In the genomic region with DNA sequence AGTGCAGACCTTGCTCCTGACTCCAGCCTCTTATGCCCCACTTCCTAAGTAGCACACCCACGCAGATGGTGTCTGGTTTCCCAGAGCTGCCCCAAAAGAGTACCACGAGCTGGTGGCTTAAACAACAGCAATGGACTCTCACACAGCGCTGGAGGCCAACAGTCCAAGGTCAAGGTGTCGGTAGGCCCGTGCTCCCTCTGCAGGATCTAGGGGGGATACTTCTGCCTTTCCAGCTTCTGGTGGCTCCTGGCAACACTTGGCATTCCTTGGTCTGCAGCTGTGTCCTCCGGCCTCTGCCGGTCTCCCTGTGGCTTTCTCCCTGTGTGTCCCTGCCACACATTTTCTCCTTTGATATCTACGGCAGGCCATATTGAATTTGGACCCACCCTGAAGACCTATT, we compare ENCODE assay signal across 1 cellular context.
TF ChIP-seq lines count a peak whose summit lies in the region.

No MANE protein-coding gene starts in this region.

TF ChIP-seq in H1, 55 proteins besides CTCF, POLR2A, EP300 and RAD21 (continued from another document):
- TF ChIP-seq, protein P1, sequence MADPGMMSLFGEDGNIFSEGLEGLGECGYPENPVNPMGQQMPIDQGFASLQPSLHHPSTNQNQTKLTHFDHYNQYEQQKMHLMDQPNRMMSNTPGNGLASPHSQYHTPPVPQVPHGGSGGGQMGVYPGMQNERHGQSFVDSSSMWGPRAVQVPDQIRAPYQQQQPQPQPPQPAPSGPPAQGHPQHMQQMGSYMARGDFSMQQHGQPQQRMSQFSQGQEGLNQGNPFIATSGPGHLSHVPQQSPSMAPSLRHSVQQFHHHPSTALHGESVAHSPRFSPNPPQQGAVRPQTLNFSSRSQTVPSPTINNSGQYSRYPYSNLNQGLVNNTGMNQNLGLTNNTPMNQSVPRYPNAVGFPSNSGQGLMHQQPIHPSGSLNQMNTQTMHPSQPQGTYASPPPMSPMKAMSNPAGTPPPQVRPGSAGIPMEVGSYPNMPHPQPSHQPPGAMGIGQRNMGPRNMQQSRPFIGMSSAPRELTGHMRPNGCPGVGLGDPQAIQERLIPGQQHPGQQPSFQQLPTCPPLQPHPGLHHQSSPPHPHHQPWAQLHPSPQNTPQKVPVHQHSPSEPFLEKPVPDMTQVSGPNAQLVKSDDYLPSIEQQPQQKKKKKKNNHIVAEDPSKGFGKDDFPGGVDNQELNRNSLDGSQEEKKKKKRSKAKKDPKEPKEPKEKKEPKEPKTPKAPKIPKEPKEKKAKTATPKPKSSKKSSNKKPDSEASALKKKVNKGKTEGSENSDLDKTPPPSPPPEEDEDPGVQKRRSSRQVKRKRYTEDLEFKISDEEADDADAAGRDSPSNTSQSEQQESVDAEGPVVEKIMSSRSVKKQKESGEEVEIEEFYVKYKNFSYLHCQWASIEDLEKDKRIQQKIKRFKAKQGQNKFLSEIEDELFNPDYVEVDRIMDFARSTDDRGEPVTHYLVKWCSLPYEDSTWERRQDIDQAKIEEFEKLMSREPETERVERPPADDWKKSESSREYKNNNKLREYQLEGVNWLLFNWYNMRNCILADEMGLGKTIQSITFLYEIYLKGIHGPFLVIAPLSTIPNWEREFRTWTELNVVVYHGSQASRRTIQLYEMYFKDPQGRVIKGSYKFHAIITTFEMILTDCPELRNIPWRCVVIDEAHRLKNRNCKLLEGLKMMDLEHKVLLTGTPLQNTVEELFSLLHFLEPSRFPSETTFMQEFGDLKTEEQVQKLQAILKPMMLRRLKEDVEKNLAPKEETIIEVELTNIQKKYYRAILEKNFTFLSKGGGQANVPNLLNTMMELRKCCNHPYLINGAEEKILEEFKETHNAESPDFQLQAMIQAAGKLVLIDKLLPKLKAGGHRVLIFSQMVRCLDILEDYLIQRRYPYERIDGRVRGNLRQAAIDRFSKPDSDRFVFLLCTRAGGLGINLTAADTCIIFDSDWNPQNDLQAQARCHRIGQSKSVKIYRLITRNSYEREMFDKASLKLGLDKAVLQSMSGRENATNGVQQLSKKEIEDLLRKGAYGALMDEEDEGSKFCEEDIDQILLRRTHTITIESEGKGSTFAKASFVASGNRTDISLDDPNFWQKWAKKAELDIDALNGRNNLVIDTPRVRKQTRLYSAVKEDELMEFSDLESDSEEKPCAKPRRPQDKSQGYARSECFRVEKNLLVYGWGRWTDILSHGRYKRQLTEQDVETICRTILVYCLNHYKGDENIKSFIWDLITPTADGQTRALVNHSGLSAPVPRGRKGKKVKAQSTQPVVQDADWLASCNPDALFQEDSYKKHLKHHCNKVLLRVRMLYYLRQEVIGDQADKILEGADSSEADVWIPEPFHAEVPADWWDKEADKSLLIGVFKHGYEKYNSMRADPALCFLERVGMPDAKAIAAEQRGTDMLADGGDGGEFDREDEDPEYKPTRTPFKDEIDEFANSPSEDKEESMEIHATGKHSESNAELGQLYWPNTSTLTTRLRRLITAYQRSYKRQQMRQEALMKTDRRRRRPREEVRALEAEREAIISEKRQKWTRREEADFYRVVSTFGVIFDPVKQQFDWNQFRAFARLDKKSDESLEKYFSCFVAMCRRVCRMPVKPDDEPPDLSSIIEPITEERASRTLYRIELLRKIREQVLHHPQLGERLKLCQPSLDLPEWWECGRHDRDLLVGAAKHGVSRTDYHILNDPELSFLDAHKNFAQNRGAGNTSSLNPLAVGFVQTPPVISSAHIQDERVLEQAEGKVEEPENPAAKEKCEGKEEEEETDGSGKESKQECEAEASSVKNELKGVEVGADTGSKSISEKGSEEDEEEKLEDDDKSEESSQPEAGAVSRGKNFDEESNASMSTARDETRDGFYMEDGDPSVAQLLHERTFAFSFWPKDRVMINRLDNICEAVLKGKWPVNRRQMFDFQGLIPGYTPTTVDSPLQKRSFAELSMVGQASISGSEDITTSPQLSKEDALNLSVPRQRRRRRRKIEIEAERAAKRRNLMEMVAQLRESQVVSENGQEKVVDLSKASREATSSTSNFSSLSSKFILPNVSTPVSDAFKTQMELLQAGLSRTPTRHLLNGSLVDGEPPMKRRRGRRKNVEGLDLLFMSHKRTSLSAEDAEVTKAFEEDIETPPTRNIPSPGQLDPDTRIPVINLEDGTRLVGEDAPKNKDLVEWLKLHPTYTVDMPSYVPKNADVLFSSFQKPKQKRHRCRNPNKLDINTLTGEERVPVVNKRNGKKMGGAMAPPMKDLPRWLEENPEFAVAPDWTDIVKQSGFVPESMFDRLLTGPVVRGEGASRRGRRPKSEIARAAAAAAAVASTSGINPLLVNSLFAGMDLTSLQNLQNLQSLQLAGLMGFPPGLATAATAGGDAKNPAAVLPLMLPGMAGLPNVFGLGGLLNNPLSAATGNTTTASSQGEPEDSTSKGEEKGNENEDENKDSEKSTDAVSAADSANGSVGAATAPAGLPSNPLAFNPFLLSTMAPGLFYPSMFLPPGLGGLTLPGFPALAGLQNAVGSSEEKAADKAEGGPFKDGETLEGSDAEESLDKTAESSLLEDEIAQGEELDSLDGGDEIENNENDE (IDR thresholded peaks at IDR 0.05; ENCODE audit: insufficient replicate concordance, low read length) = no peak
- TF ChIP-seq GABPA (IDR thresholded peaks at IDR 0.05; ENCODE audit: borderline replicate concordance, insufficient read depth, low read length) (no peak), SRF (IDR thresholded peaks at IDR 0.05; ENCODE audit: low read depth, low read length) (no peak), YY1 (IDR thresholded peaks at IDR 0.05; ENCODE audit: low read depth, low read length) (no peak), POLR2AphosphoS5 (IDR thresholded peaks at IDR 0.05; ENCODE audit: low read depth, low read length) (no peak), ZNF274 (IDR thresholded peaks at IDR 0.05; ENCODE audit: borderline replicate concordance, extremely low read depth, low read length) (no peak), BCL11A (IDR thresholded peaks at IDR 0.05; ENCODE audit: low read depth in 2 of 2, low read length in 2 of 2) (no peak), BACH1 (IDR thresholded peaks at IDR 0.05; ENCODE audit: low read length) (no peak), SP2 (IDR thresholded peaks at IDR 0.05; ENCODE audit: low read length) (no peak), SAP30 (IDR thresholded peaks at IDR 0.05; ENCODE audit: insufficient read depth, insufficient replicate concordance, low read length) (no peak), E2F6 (IDR thresholded peaks at IDR 0.05) (no peak)
- TF ChIP-seq, protein P2, sequence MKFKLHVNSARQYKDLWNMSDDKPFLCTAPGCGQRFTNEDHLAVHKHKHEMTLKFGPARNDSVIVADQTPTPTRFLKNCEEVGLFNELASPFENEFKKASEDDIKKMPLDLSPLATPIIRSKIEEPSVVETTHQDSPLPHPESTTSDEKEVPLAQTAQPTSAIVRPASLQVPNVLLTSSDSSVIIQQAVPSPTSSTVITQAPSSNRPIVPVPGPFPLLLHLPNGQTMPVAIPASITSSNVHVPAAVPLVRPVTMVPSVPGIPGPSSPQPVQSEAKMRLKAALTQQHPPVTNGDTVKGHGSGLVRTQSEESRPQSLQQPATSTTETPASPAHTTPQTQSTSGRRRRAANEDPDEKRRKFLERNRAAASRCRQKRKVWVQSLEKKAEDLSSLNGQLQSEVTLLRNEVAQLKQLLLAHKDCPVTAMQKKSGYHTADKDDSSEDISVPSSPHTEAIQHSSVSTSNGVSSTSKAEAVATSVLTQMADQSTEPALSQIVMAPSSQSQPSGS (IDR thresholded peaks at IDR 0.05; ENCODE audit: low read length) = no peak
